Comparison of ENCODE assay signal across 12 cellular contexts in the genomic region with DNA sequence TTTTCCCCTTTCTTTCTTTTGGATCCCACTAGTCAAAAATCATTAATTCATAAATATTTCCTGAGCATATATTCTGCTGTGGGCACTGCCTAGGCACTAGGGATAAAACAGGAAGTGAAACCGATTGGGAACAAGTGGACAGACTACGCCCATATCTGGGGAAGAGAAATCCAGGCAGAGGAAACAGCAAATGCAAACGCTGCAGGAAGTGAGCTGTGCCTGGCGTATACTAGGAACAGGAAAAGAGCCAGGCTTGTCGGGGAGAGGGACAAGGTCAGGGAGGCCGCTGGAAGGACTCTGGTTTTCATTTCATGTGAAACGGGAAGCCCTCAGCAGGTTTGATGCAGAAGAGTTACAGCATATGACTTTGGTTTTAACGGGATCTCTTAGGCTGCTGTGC.
A peak's percentile ranks its signal among the peaks of the same experiment; 100 is the strongest.
DNase-seq lines count a peak whose midpoint lies in the region; ATAC-seq and TF ChIP-seq lines count a peak whose summit lies in the region.
"Had no signal": no experiment of that assay in that cellular context is flagged by ENCODE, and none has a peak within 500 bp of the region (broad histone marks: within the 10 kb centered on the region; RNA-seq: fewer than 3 reads in every experiment).

No MANE protein-coding gene starts in this region.

- H3K27me3 Mint-ChIP-seq in endodermal cell (ENCODE audit: insufficient read depth) = no peaks in the 10 kb centered on the region

- intact Hi-C loops in left ventricle myocardium superior (cut with micrococcal nuclease) = no loop called here

- no peak overlapping the region for H3K9ac ChIP-seq in endodermal cell (ENCODE audit: extremely low read depth, low read length, poor library complexity, severe bottlenecking)

- no peak overlapping the region for H3K4me3 ChIP-seq in endodermal cell (ENCODE audit: low read length)

- DNase-seq in EH (ENCODE audit: low read depth) (peak; percentile 16), SKM-1 (lab: John Stamatoyannopoulos, UW; ENCODE audit: unreplicated experiment) (peak; percentile 8), left ventricle myocardium superior (peak; percentile 44), retina (peak; percentile 55), HPDE6-E6E7 (ENCODE audit: extremely low spot score) (no peak), endodermal cell (no peak), superior temporal gyrus (ENCODE audit: extremely low spot score) (no peak)
- DNase-seq: activated CD8-positive, alpha-beta memory T cell treated with anti-CD3 and anti-CD28 coated beads, Interleukin-2, amount 50 U/mL, for 4 hours; C1 segment of cervical spinal cord; foreskin melanocyte had no signal

- no peak overlapping the region for H3K27ac ChIP-seq in endodermal cell (ENCODE audit: low read depth, low read length)

- H3K9me3 Mint-ChIP-seq in endodermal cell = peaks cover 16% of the 10 kb centered on the region

- no peaks in the 10 kb centered on the region for H3K27me3 ChIP-seq in endodermal cell (ENCODE audit: control insufficient read depth, insufficient read depth, low read length, poor library complexity, severe bottlenecking)

- H3K4me3 Mint-ChIP-seq in endodermal cell = no peak overlapping the region

- peak; percentile 93 for ATAC-seq in left ventricle myocardium superior
- no peak for ATAC-seq in HG03280 (IDR thresholded peaks at IDR 0.05; ENCODE audit: unreplicated experiment)
- ATAC-seq: Panc1 had no signal

- peaks cover 4% of the 10 kb centered on the region for H3K36me3 Mint-ChIP-seq in endodermal cell (ENCODE audit: low read depth)

- H3K4me1 Mint-ChIP-seq in endodermal cell = peaks cover 10% of the 10 kb centered on the region

- TF ChIP-seq CTCF in endodermal cell (conservative IDR thresholded peaks at IDR 0.05) = no peak

- H3K27ac Mint-ChIP-seq in endodermal cell = no peak overlapping the region

- no peaks in the 10 kb centered on the region for H3K36me3 ChIP-seq in endodermal cell (ENCODE audit: control insufficient read depth, insufficient read depth, low read length)

- H3K9me3 ChIP-seq in endodermal cell (ENCODE audit: control insufficient read depth, low read length) = peaks cover 14% of the 10 kb centered on the region

- H3K4me1 ChIP-seq in endodermal cell (ENCODE audit: control insufficient read depth, insufficient read depth, low read length) = no peaks in the 10 kb centered on the region

- whole genome bisulfite sequencing in endodermal cell (ENCODE audit: insufficient coverage in 1 of 2, insufficient read length in 1 of 2), 2 experiments = 81 to 86% methylated on average over 8 of the region's 8 CpGs

Comparison
In these comparisons a context has a peak if more than half of its experiments do, and no peak if none do; other contexts are left out.
1. DNase-seq: peak in EH (single experiment), SKM-1 (single experiment), left ventricle myocardium superior (single experiment) and retina (single experiment); none in HPDE6-E6E7 (single experiment), endodermal cell (single experiment) and superior temporal gyrus (single experiment).